ENCODE assay signal across 13 cellular contexts in genomic region chr18:69882965-69883668, GRCh38.
A peak's percentile ranks its signal among the peaks of the same experiment; 100 is the strongest.
DNase-seq lines count a peak whose midpoint lies in the region; ATAC-seq and TF ChIP-seq lines count a peak whose summit lies in the region.
"Had no signal": no experiment of that assay in that cellular context is flagged by ENCODE, and none has a peak within 500 bp of the region (broad histone marks: within the 10 kb centered on the region; RNA-seq: fewer than 3 reads in every experiment).

No MANE protein-coding gene starts in this region.

- H3K9me3 Mint-ChIP-seq in activated CD4-positive, alpha-beta T cell treated with anti-CD3 and anti-CD28 coated beads, Interleukin-2, amount 10 ng/mL, durations not matched to agents 24 days and 14 days: peaks cover 10% of the 10 kb centered on the region
- H3K9me3 Mint-ChIP-seq in natural killer cell treated with Interleukin-12 subunit alpha and Interleukin-12 subunit beta and Interleukin-15 and Interleukin-18, amount 100 ng/mL, for 72 hours: peaks cover 6% of the 10 kb centered on the region
- peaks cover 10% of the 10 kb centered on the region for H3K9me3 Mint-ChIP-seq in mesothelial cell of epicardium
- H3K9me3 Mint-ChIP-seq: HFFc6 had no signal

- H3K27ac Mint-ChIP-seq in activated CD4-positive, alpha-beta T cell treated with anti-CD3 and anti-CD28 coated beads, Interleukin-2, amount 10 ng/mL, durations not matched to agents 24 days and 14 days: peak overlapping the region; percentile 82
- H3K27ac Mint-ChIP-seq in natural killer cell treated with Interleukin-12 subunit alpha and Interleukin-12 subunit beta and Interleukin-15 and Interleukin-18, amount 100 ng/mL, for 72 hours: peak overlapping the region; percentile 92 to 96
- no peak overlapping the region for H3K27ac Mint-ChIP-seq in mesothelial cell of epicardium
- H3K27ac Mint-ChIP-seq: HFFc6 had no signal

- ATAC-seq in GM21737 (IDR thresholded peaks at IDR 0.05; ENCODE audit: unreplicated experiment) (peak; percentile 47), HG03439 (IDR thresholded peaks at IDR 0.05; ENCODE audit: unreplicated experiment) (peak; percentile 44)
- peak in 1 of 2 donors; percentile 61 for ATAC-seq in natural killer cell treated with Interleukin-12 subunit alpha and Interleukin-12 subunit beta and Interleukin-15 and Interleukin-18, amount 100 ng/mL, for 72 hours

- peak; percentile 24 for DNase-seq in activated CD4-positive, alpha-beta T cell treated with anti-CD3 and anti-CD28 coated beads, Interleukin-2, amount 10 ng/mL, durations not matched to agents 24 days and 14 days
- DNase-seq in activated CD4-positive, alpha-beta T cell treated with anti-CD3 and anti-CD28 coated beads, Interleukin-2, amount 50 U/mL, for 4 hours: no peak
- no peak for DNase-seq in natural killer cell treated with Interleukin-12 subunit alpha and Interleukin-12 subunit beta and Interleukin-15 and Interleukin-18, amount 100 ng/mL, for 72 hours (ENCODE audit: low spot score)
- DNase-seq in NCI-H187 treated with DMSO at 0.1 percent for 48 hours (lab: John Stamatoyannopoulos, UW) (no peak), mesothelial cell of epicardium (ENCODE audit: low spot score in 2 of 2, unreplicated experiment in 2 of 2) (no peak), NCI-H1092 (lab: John Stamatoyannopoulos, UW) (no peak)
- DNase-seq: effector CD8-positive, alpha-beta T cell; HFFc6; stimulated activated CD4-positive, alpha-beta T cell treated with anti-CD3 and anti-CD28 coated beads, Interleukin-2, amount 100 ng/mL, for 48 hours; upper lobe of left lung had no signal

- H3K4me1 Mint-ChIP-seq in activated CD4-positive, alpha-beta T cell treated with anti-CD3 and anti-CD28 coated beads, Interleukin-2, amount 10 ng/mL, durations not matched to agents 24 days and 14 days: peaks cover 48% of the 10 kb centered on the region
- H3K4me1 Mint-ChIP-seq in natural killer cell treated with Interleukin-12 subunit alpha and Interleukin-12 subunit beta and Interleukin-15 and Interleukin-18, amount 100 ng/mL, for 72 hours (ENCODE audit: low read depth in 2 of 2): peaks cover 63 to 66% of the 10 kb centered on the region in 2 donors
- no peaks in the 10 kb centered on the region for H3K4me1 Mint-ChIP-seq in mesothelial cell of epicardium

- TF ChIP-seq CTCF in mesothelial cell of epicardium (IDR thresholded peaks at IDR 0.05; ENCODE audit: unreplicated experiment): no peak

- H3K4me3 Mint-ChIP-seq in activated CD4-positive, alpha-beta T cell treated with anti-CD3 and anti-CD28 coated beads, Interleukin-2, amount 10 ng/mL, durations not matched to agents 24 days and 14 days: no peak overlapping the region
- peak overlapping the region; percentile 18 for H3K4me3 Mint-ChIP-seq in natural killer cell treated with Interleukin-12 subunit alpha and Interleukin-12 subunit beta and Interleukin-15 and Interleukin-18, amount 100 ng/mL, for 72 hours
- no peak overlapping the region for H3K4me3 Mint-ChIP-seq in mesothelial cell of epicardium
- H3K4me3 Mint-ChIP-seq: HFFc6, neural crest cell had no signal

- intact Hi-C loops in activated CD4-positive, alpha-beta T cell treated with anti-CD3 and anti-CD28 coated beads, Interleukin-2, amount 10 ng/mL, durations not matched to agents 24 days and 14 days (cut with micrococcal nuclease): loop anchor here (2.0 kb wide), 1 partner anchor 16 kb away; no protein-coding TSS in a partner anchor

- peaks cover 60% of the 10 kb centered on the region for H3K36me3 Mint-ChIP-seq in activated CD4-positive, alpha-beta T cell treated with anti-CD3 and anti-CD28 coated beads, Interleukin-2, amount 10 ng/mL, durations not matched to agents 24 days and 14 days (ENCODE audit: low read depth)
- peaks cover 28% of the 10 kb centered on the region for H3K36me3 Mint-ChIP-seq in natural killer cell treated with Interleukin-12 subunit alpha and Interleukin-12 subunit beta and Interleukin-15 and Interleukin-18, amount 100 ng/mL, for 72 hours
- H3K36me3 Mint-ChIP-seq in mesothelial cell of epicardium: peaks cover 2% of the 10 kb centered on the region

- no peaks in the 10 kb centered on the region for H3K27me3 Mint-ChIP-seq in activated CD4-positive, alpha-beta T cell treated with anti-CD3 and anti-CD28 coated beads, Interleukin-2, amount 10 ng/mL, durations not matched to agents 24 days and 14 days
- no peaks in the 10 kb centered on the region for H3K27me3 Mint-ChIP-seq in natural killer cell treated with Interleukin-12 subunit alpha and Interleukin-12 subunit beta and Interleukin-15 and Interleukin-18, amount 100 ng/mL, for 72 hours
- H3K27me3 Mint-ChIP-seq in mesothelial cell of epicardium (ENCODE audit: low read depth): no peaks in the 10 kb centered on the region
